Comparison of ENCODE assay signal across 8 cellular contexts in genomic region chr4:181528570-181529184, GRCh38.
DNase-seq lines count a peak whose midpoint lies in the region; ATAC-seq, FAIRE-seq and TF ChIP-seq lines count a peak whose summit lies in the region.

No MANE protein-coding gene starts in this region.

- H3K4me1 ChIP-seq in upper lobe of left lung: no peaks in the 10 kb centered on the region

- ATAC-seq in GM18907 (IDR thresholded peaks at IDR 0.05; ENCODE audit: unreplicated experiment): peak; percentile 73
- peak; percentile 58 for ATAC-seq in HG03520 (IDR thresholded peaks at IDR 0.05; ENCODE audit: unreplicated experiment)
- ATAC-seq in left colon: peak; percentile 100
- peak; percentile 81 to 88 for ATAC-seq in upper lobe of left lung (ENCODE audit: low FRiP score in 2 of 2)

- no peaks in the 10 kb centered on the region for H3K27me3 ChIP-seq in bronchial epithelial cell (ENCODE audit: control insufficient read depth, insufficient read depth, low read length)
- H3K27me3 ChIP-seq in upper lobe of left lung: no peaks in the 10 kb centered on the region

- no peak for FAIRE-seq in bronchial epithelial cell (lab: Jason Lieb, UNC)

- H3K4me3 ChIP-seq in bronchial epithelial cell (ENCODE audit: low read depth, low read length): no peak overlapping the region
- no peak overlapping the region for H3K4me3 ChIP-seq in upper lobe of left lung

- no peak for TF ChIP-seq EP300 in upper lobe of left lung (IDR thresholded peaks at IDR 0.05)

- no peak for TF ChIP-seq POLR2A in upper lobe of left lung (IDR thresholded peaks at IDR 0.05)

- DNase-seq in DMS53 treated with DMSO at 0.1 percent for 48 hours (lab: John Stamatoyannopoulos, UW; ENCODE audit: unreplicated experiment) (peak; percentile 68), NOMO-1 treated with DMSO at 0.1 percent for 48 hours (lab: John Stamatoyannopoulos, UW; ENCODE audit: unreplicated experiment) (peak; percentile 15), bronchial epithelial cell (ENCODE audit: low read depth) (peak; percentile 53), left colon (peak; percentile 61 to 81), upper lobe of left lung (peak in 1 of 2 donors; percentile 51)
- no peak for DNase-seq in effector CD4-positive, alpha-beta T cell

- WGBS in upper lobe of left lung, 2 donors: 4 to 5% methylated on average over 4 of the region's 4 CpGs

- H3K9me3 ChIP-seq in upper lobe of left lung: no peaks in the 10 kb centered on the region

- no peaks in the 10 kb centered on the region for H3K36me3 ChIP-seq in bronchial epithelial cell (ENCODE audit: control insufficient read depth, insufficient read depth, low read length)
- no peaks in the 10 kb centered on the region for H3K36me3 ChIP-seq in upper lobe of left lung

- TF ChIP-seq CTCF in bronchial epithelial cell (IDR thresholded peaks at IDR 0.05; ENCODE audit: insufficient read depth, low read length, severe bottlenecking): peak; percentile 85
- peak; percentile 24 to 74 (median 48) for TF ChIP-seq CTCF in upper lobe of left lung (IDR thresholded peaks at IDR 0.05)

- no peak overlapping the region for H3K27ac ChIP-seq in upper lobe of left lung

- intact Hi-C loops in left colon (cut with DNase I, micrococcal nuclease): loop anchor here in 1 of 2 donors (5.0 kb wide), 1 partner anchor 381 kb away; no protein-coding TSS in a partner anchor
